13 cellular contexts compared by ENCODE assay signal in genomic region chr12:112025808-112026375, GRCh38. TPM values are rescaled to one million over a fixed set of nuclear protein-coding genes. Genes with fewer than 3 reads are reported as not detected.
DNase-seq lines count a peak whose midpoint lies in the region; ATAC-seq, FAIRE-seq and TF ChIP-seq lines count a peak whose summit lies in the region.
"Had no signal": no experiment of that assay in that cellular context is flagged by ENCODE, and none has a peak within 500 bp of the region (broad histone marks: within the 10 kb centered on the region; RNA-seq: fewer than 3 reads in every experiment).

No MANE protein-coding gene starts in this region.

- no peaks in the 10 kb centered on the region for H3K9me3 ChIP-seq in WERI-Rb-1 (ENCODE audit: severe bottlenecking)
- H3K9me3 ChIP-seq: colonic mucosa, sigmoid colon had no signal

- H3K36me3 ChIP-seq in WERI-Rb-1, result peaks cover 53% of the 10 kb centered on the region

- H3K9me3 Mint-ChIP-seq in CD14-positive monocyte (no peaks in the 10 kb centered on the region), WTC11 (no peaks in the 10 kb centered on the region)

- H3K27me3 Mint-ChIP-seq in CD14-positive monocyte (ENCODE audit: low read depth in 3 of 3) (no peaks in the 10 kb centered on the region), WTC11 (ENCODE audit: low read depth) (no peaks in the 10 kb centered on the region)

- no peaks in the 10 kb centered on the region for H3K27me3 ChIP-seq in WERI-Rb-1 (ENCODE audit: insufficient read depth, low read depth, severe bottlenecking)
- H3K27me3 ChIP-seq: colonic mucosa, sigmoid colon had no signal

- H3K4me3 Mint-ChIP-seq in CD14-positive monocyte (no peak overlapping the region), WTC11 (no peak overlapping the region)

- intact Hi-C loops in CD14-positive monocyte (cut with micrococcal nuclease), result no loop called here
- intact Hi-C loops in posterior vena cava (cut with DNase I), result no loop called here

- no peak overlapping the region for H3K4me3 ChIP-seq in WERI-Rb-1 (ENCODE audit: low read depth, low read length)
- H3K4me3 ChIP-seq: colonic mucosa, sigmoid colon had no signal

- FAIRE-seq in GM18507 (lab: Jason Lieb, UNC), result peak; percentile 58

- H3K4me1 Mint-ChIP-seq in CD14-positive monocyte (peaks cover 19% of the 10 kb centered on the region), WTC11 (peaks cover 11% of the 10 kb centered on the region)

- no peak for DNase-seq in CD14-positive monocyte (ENCODE audit: low spot score)
- no peak for DNase-seq in GM18507 (ENCODE audit: extremely low spot score, insufficient read length, low read depth)
- DNase-seq in WTC11 (ENCODE audit: low spot score), result no peak
- DNase-seq in germinal center (ENCODE audit: low spot score), result peak; percentile 26
- DNase-seq in WERI-Rb-1, result no peak
- no peak for DNase-seq in posterior vena cava (ENCODE audit: low spot score)
- no peak for DNase-seq in NCI-H2171 (lab: John Stamatoyannopoulos, UW)
- DNase-seq: colonic mucosa, hippocampal formation, NCI-H510A, sigmoid colon, SW 1271 had no signal

- H3K27ac Mint-ChIP-seq in CD14-positive monocyte, result peak overlapping the region in 5 of 7 donors; percentile 26 to 88 (median 70)
- peak overlapping the region; percentile 92 for H3K27ac Mint-ChIP-seq in WTC11

- ATAC-seq in WTC11 (peak; percentile 22), GM19328 (IDR thresholded peaks at IDR 0.05; ENCODE audit: unreplicated experiment) (no peak)

- POLR2A ChIA-PET in WTC11 (lab: Charles Lee), result interaction anchor here (0.6 kb wide), 1 partner anchor 77 kb away, joined by 4 read pairs; no protein-coding TSS in a partner anchor

- no peak overlapping the region for H3K27ac ChIP-seq in WERI-Rb-1
- H3K27ac ChIP-seq: colonic mucosa, sigmoid colon had no signal

- peaks cover 55 to 77% of the 10 kb centered on the region in 2 donors for H3K36me3 Mint-ChIP-seq in CD14-positive monocyte
- H3K36me3 Mint-ChIP-seq in WTC11, result peaks cover 33% of the 10 kb centered on the region

- TF ChIP-seq CTCF in CD14-positive monocyte (IDR thresholded peaks at IDR 0.05), result no peak
- TF ChIP-seq CTCF in WTC11 (IDR thresholded peaks at IDR 0.05), result no peak
- no peak for TF ChIP-seq CTCF in WERI-Rb-1 (IDR thresholded peaks at IDR 0.05; ENCODE audit: low read depth, low read length)

- CTCF ChIA-PET in WTC11 (lab: Charles Lee), result no interaction called here

TF ChIP-seq in WTC11, 78 proteins besides CTCF, POLR2A, EP300 and RAD21 (continues in another document):
- TF ChIP-seq ZNF532 (CRISPR knock-in tag; IDR thresholded peaks at IDR 0.05; ENCODE audit: borderline replicate concordance) (no peak), CDX4 (CRISPR knock-in tag; IDR thresholded peaks at IDR 0.05; ENCODE audit: borderline replicate concordance) (no peak), NFYB (CRISPR knock-in tag; conservative IDR thresholded peaks at IDR 0.05; ENCODE audit: low read depth) (no peak), FOXK1 (CRISPR knock-in tag; IDR thresholded peaks at IDR 0.05) (no peak), E2F4 (CRISPR knock-in tag; IDR thresholded peaks at IDR 0.05; ENCODE audit: borderline replicate concordance, low read depth) (no peak), EMX1 (CRISPR knock-in tag; IDR thresholded peaks at IDR 0.05) (no peak), MXD4 (CRISPR knock-in tag; IDR thresholded peaks at IDR 0.05; ENCODE audit: borderline replicate concordance) (no peak), ZNF425 (CRISPR knock-in tag; conservative IDR thresholded peaks at IDR 0.05) (no peak), ZSCAN18 (CRISPR knock-in tag; IDR thresholded peaks at IDR 0.05) (no peak), CREM (CRISPR knock-in tag; IDR thresholded peaks at IDR 0.05) (no peak), TP53 (CRISPR knock-in tag; IDR thresholded peaks at IDR 0.05) (no peak), ESRRA (CRISPR knock-in tag; IDR thresholded peaks at IDR 0.05; ENCODE audit: borderline replicate concordance) (no peak), IRF2 (CRISPR knock-in tag; IDR thresholded peaks at IDR 0.05; ENCODE audit: borderline replicate concordance, low read depth) (no peak), NFE2L1 (CRISPR knock-in tag; IDR thresholded peaks at IDR 0.05) (no peak), TCF7 (CRISPR knock-in tag; IDR thresholded peaks at IDR 0.05; ENCODE audit: low read depth) (no peak)

RNA-seq across cellular contexts. Expression of gene ERP29, which starts 12.7 kb away (rescaled TPM):
- polyA plus RNA-seq in CD14-positive monocyte, result 100 to 1,000 TPM; 170 to 207 TPM
- 162 to 171 TPM (median 168 TPM) in 3 replicates for total RNA-seq in WTC11 (2021)
- total RNA-seq in posterior vena cava, result 10 to 100 TPM; 30.4 to 52.2 TPM

RNA-seq across cellular contexts. Expression of gene TMEM116, which starts 12.9 kb away (rescaled TPM):
- 10 to 100 TPM in 1 of 2 donors, 1 to 10 TPM in 1; 8.3 to 11.6 TPM for polyA plus RNA-seq in CD14-positive monocyte
- total RNA-seq in WTC11 (2021) (7.8 to 10.5 TPM (median 9.4 TPM) in 3 replicates), posterior vena cava (1 to 10 TPM; 6.1 to 7.0 TPM)
